1 cellular context compared by ENCODE assay signal in the genomic region with DNA sequence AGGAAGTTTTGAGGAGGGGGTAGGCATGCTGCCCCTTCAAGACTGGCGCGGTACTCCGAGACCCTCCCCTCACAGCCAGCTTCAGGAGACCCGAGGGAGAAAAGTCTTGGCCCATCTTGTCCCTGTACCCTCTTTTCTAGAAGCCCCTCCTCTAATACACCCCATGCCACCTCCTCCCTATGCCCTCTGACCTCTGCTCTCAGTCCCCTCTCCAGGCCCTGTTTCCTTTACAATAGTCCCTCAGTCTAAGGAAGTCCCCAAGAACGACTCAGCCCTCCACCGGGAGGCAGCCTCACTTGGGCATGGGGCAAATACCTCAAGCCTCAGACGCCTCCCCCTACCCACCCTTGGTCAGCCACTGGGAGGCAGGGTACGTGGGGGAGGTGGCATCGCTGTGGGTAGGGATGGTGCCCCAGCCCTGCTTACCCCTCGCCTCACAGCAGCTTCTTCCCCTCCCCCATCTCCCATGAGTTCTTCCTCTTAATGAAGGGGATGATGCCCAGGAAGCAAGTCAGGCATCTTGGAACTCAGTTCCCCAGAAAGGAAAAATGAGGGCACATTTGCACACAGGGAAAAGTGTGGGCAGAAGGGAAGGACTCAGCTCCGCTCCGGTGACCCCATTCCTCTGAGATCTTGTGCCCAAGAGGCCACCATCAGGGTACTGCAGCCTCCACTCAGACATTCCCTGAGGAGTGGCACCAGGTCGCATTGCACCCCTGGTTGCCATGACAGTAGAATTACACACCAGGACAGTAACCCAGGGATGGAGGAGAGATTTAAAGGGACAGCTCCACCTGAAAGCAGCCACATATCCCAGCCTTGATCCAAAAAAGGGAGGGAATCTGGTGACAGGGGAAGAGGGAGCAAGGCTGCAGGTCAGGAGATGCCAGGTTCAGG.
TF ChIP-seq lines count a peak whose summit lies in the region.

No MANE protein-coding gene starts in this region.

TF ChIP-seq in K562, 482 proteins besides CTCF, POLR2A, EP300 and RAD21 (continues in another document):
- TF ChIP-seq, protein P1, sequence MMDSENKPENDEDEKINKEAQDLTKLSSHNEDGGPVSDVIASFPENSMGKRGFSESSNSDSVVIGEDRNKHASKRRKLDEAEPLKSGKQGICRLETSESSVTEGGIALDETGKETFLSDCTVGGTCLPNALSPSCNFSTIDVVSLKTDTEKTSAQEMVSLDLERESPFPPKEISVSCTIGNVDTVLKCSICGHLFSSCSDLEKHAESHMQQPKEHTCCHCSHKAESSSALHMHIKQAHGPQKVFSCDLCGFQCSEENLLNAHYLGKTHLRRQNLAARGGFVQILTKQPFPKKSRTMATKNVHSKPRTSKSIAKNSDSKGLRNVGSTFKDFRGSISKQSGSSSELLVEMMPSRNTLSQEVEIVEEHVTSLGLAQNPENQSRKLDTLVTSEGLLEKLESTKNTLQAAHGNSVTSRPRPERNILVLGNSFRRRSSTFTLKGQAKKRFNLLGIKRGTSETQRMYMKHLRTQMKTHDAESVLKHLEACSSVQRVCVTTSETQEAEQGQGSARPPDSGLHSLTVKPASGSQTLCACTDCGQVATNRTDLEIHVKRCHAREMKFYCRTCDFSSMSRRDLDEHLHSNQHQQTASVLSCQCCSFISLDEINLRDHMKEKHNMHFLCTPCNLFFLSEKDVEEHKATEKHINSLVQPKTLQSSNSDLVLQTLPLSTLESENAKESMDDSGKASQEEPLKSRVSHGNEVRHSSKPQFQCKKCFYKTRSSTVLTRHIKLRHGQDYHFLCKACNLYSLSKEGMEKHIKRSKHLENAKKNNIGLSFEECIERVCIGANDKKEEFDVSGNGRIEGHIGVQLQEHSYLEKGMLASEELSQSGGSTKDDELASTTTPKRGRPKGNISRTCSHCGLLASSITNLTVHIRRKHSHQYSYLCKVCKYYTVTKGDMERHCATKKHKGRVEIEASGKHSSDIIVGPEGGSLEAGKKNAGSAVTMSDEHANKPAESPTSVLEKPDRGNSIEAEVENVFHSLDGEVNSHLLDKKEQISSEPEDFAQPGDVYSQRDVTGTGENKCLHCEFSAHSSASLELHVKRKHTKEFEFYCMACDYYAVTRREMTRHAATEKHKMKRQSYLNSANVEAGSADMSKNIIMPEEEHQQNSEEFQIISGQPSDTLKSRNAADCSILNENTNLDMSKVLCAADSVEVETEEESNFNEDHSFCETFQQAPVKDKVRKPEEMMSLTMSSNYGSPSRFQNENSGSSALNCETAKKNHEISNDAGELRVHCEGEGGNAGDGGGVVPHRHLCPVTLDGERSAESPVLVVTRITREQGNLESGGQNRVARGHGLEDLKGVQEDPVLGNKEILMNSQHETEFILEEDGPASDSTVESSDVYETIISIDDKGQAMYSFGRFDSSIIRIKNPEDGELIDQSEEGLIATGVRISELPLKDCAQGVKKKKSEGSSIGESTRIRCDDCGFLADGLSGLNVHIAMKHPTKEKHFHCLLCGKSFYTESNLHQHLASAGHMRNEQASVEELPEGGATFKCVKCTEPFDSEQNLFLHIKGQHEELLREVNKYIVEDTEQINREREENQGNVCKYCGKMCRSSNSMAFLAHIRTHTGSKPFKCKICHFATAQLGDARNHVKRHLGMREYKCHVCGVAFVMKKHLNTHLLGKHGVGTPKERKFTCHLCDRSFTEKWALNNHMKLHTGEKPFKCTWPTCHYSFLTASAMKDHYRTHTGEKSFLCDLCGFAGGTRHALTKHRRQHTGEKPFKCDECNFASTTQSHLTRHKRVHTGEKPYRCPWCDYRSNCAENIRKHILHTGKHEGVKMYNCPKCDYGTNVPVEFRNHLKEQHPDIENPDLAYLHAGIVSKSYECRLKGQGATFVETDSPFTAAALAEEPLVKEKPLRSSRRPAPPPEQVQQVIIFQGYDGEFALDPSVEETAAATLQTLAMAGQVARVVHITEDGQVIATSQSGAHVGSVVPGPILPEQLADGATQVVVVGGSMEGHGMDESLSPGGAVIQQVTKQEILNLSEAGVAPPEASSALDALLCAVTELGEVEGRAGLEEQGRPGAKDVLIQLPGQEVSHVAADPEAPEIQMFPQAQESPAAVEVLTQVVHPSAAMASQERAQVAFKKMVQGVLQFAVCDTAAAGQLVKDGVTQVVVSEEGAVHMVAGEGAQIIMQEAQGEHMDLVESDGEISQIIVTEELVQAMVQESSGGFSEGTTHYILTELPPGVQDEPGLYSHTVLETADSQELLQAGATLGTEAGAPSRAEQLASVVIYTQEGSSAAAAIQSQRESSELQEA (IDR thresholded peaks at IDR 0.05; ENCODE audit: low read depth) = no peak
- TF ChIP-seq, protein P2, sequence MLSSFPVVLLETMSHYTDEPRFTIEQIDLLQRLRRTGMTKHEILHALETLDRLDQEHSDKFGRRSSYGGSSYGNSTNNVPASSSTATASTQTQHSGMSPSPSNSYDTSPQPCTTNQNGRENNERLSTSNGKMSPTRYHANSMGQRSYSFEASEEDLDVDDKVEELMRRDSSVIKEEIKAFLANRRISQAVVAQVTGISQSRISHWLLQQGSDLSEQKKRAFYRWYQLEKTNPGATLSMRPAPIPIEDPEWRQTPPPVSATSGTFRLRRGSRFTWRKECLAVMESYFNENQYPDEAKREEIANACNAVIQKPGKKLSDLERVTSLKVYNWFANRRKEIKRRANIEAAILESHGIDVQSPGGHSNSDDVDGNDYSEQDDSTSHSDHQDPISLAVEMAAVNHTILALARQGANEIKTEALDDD (IDR thresholded peaks at IDR 0.05) = no peak
- TF ChIP-seq RFX1 (IDR thresholded peaks at IDR 0.05) = peak; percentile 66
- no peak for TF ChIP-seq LEF1 (IDR thresholded peaks at IDR 0.05)
- TF ChIP-seq STAG1 (CRISPR knock-in tag; IDR thresholded peaks at IDR 0.05; ENCODE audit: borderline replicate concordance) = peak; percentile 22; the same call in 1 of the 2 replicates
- TF ChIP-seq CCAR2 (IDR thresholded peaks at IDR 0.05; ENCODE audit: low read depth, low read length) = no peak
- TF ChIP-seq, protein P3, sequence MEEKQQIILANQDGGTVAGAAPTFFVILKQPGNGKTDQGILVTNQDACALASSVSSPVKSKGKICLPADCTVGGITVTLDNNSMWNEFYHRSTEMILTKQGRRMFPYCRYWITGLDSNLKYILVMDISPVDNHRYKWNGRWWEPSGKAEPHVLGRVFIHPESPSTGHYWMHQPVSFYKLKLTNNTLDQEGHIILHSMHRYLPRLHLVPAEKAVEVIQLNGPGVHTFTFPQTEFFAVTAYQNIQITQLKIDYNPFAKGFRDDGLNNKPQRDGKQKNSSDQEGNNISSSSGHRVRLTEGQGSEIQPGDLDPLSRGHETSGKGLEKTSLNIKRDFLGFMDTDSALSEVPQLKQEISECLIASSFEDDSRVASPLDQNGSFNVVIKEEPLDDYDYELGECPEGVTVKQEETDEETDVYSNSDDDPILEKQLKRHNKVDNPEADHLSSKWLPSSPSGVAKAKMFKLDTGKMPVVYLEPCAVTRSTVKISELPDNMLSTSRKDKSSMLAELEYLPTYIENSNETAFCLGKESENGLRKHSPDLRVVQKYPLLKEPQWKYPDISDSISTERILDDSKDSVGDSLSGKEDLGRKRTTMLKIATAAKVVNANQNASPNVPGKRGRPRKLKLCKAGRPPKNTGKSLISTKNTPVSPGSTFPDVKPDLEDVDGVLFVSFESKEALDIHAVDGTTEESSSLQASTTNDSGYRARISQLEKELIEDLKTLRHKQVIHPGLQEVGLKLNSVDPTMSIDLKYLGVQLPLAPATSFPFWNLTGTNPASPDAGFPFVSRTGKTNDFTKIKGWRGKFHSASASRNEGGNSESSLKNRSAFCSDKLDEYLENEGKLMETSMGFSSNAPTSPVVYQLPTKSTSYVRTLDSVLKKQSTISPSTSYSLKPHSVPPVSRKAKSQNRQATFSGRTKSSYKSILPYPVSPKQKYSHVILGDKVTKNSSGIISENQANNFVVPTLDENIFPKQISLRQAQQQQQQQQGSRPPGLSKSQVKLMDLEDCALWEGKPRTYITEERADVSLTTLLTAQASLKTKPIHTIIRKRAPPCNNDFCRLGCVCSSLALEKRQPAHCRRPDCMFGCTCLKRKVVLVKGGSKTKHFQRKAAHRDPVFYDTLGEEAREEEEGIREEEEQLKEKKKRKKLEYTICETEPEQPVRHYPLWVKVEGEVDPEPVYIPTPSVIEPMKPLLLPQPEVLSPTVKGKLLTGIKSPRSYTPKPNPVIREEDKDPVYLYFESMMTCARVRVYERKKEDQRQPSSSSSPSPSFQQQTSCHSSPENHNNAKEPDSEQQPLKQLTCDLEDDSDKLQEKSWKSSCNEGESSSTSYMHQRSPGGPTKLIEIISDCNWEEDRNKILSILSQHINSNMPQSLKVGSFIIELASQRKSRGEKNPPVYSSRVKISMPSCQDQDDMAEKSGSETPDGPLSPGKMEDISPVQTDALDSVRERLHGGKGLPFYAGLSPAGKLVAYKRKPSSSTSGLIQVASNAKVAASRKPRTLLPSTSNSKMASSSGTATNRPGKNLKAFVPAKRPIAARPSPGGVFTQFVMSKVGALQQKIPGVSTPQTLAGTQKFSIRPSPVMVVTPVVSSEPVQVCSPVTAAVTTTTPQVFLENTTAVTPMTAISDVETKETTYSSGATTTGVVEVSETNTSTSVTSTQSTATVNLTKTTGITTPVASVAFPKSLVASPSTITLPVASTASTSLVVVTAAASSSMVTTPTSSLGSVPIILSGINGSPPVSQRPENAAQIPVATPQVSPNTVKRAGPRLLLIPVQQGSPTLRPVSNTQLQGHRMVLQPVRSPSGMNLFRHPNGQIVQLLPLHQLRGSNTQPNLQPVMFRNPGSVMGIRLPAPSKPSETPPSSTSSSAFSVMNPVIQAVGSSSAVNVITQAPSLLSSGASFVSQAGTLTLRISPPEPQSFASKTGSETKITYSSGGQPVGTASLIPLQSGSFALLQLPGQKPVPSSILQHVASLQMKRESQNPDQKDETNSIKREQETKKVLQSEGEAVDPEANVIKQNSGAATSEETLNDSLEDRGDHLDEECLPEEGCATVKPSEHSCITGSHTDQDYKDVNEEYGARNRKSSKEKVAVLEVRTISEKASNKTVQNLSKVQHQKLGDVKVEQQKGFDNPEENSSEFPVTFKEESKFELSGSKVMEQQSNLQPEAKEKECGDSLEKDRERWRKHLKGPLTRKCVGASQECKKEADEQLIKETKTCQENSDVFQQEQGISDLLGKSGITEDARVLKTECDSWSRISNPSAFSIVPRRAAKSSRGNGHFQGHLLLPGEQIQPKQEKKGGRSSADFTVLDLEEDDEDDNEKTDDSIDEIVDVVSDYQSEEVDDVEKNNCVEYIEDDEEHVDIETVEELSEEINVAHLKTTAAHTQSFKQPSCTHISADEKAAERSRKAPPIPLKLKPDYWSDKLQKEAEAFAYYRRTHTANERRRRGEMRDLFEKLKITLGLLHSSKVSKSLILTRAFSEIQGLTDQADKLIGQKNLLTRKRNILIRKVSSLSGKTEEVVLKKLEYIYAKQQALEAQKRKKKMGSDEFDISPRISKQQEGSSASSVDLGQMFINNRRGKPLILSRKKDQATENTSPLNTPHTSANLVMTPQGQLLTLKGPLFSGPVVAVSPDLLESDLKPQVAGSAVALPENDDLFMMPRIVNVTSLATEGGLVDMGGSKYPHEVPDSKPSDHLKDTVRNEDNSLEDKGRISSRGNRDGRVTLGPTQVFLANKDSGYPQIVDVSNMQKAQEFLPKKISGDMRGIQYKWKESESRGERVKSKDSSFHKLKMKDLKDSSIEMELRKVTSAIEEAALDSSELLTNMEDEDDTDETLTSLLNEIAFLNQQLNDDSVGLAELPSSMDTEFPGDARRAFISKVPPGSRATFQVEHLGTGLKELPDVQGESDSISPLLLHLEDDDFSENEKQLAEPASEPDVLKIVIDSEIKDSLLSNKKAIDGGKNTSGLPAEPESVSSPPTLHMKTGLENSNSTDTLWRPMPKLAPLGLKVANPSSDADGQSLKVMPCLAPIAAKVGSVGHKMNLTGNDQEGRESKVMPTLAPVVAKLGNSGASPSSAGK (IDR thresholded peaks at IDR 0.05) = 0 out of 2 replicates have a peak, but pooled peaks have one; percentile 6
- TF ChIP-seq, protein P4, sequence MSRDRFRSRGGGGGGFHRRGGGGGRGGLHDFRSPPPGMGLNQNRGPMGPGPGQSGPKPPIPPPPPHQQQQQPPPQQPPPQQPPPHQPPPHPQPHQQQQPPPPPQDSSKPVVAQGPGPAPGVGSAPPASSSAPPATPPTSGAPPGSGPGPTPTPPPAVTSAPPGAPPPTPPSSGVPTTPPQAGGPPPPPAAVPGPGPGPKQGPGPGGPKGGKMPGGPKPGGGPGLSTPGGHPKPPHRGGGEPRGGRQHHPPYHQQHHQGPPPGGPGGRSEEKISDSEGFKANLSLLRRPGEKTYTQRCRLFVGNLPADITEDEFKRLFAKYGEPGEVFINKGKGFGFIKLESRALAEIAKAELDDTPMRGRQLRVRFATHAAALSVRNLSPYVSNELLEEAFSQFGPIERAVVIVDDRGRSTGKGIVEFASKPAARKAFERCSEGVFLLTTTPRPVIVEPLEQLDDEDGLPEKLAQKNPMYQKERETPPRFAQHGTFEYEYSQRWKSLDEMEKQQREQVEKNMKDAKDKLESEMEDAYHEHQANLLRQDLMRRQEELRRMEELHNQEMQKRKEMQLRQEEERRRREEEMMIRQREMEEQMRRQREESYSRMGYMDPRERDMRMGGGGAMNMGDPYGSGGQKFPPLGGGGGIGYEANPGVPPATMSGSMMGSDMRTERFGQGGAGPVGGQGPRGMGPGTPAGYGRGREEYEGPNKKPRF (IDR thresholded peaks at IDR 0.05; ENCODE audit: low read depth, low read length) = no peak
- TF ChIP-seq TEAD4 (IDR thresholded peaks at IDR 0.05; ENCODE audit: low read length) = no peak
- no peak for TF ChIP-seq TEAD4 (CRISPR knock-in tag; IDR thresholded peaks at IDR 0.05; ENCODE audit: borderline replicate concordance)
- TF ChIP-seq ELF1 (tag; IDR thresholded peaks at IDR 0.05) = no peak
- TF ChIP-seq, protein P5, sequence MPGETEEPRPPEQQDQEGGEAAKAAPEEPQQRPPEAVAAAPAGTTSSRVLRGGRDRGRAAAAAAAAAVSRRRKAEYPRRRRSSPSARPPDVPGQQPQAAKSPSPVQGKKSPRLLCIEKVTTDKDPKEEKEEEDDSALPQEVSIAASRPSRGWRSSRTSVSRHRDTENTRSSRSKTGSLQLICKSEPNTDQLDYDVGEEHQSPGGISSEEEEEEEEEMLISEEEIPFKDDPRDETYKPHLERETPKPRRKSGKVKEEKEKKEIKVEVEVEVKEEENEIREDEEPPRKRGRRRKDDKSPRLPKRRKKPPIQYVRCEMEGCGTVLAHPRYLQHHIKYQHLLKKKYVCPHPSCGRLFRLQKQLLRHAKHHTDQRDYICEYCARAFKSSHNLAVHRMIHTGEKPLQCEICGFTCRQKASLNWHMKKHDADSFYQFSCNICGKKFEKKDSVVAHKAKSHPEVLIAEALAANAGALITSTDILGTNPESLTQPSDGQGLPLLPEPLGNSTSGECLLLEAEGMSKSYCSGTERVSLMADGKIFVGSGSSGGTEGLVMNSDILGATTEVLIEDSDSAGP (CRISPR knock-in tag; IDR thresholded peaks at IDR 0.05) = 0 out of 2 replicates have a peak, but pooled peaks have one; percentile 52
- TF ChIP-seq, protein P6, sequence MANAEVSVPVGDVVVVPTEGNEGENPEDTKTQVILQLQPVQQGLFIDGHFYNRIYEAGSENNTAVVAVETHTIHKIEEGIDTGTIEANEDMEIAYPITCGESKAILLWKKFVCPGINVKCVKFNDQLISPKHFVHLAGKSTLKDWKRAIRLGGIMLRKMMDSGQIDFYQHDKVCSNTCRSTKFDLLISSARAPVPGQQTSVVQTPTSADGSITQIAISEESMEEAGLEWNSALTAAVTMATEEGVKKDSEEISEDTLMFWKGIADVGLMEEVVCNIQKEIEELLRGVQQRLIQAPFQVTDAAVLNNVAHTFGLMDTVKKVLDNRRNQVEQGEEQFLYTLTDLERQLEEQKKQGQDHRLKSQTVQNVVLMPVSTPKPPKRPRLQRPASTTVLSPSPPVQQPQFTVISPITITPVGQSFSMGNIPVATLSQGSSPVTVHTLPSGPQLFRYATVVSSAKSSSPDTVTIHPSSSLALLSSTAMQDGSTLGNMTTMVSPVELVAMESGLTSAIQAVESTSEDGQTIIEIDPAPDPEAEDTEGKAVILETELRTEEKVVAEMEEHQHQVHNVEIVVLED (CRISPR knock-in tag; IDR thresholded peaks at IDR 0.05) = no peak
- 0 out of 3 replicates have a peak, but pooled peaks of 1 of the 2 experiments have one; percentile 1 for TF ChIP-seq CBX3 (IDR thresholded peaks at IDR 0.05; ENCODE audit: borderline replicate concordance in 1 of 2, low read length in 2 of 2)
- TF ChIP-seq SP1 (CRISPR knock-in tag; IDR thresholded peaks at IDR 0.05) = peak; percentile 52; the same call in 1 of the 2 replicates
